ENCODE assay signal across 28 cellular contexts in genomic region chr19:18647371-18647767, GRCh38. TPM values are rescaled to one million over a fixed set of nuclear protein-coding genes. Genes with fewer than 3 reads are reported as not detected.
DNase-seq lines count a peak whose midpoint lies in the region; ATAC-seq, FAIRE-seq and TF ChIP-seq lines count a peak whose summit lies in the region.
"Had no signal": no experiment of that assay in that cellular context is flagged by ENCODE, and none has a peak within 500 bp of the region (broad histone marks: within the 10 kb centered on the region; RNA-seq: fewer than 3 reads in every experiment).

No MANE protein-coding gene starts in this region.

- H3K27ac ChIP-seq in BLaER1 (0 out of 2 replicates have a peak overlapping the region, but pooled peaks have one; percentile 61), K562 (ENCODE audit: extremely low read depth, low read depth, low read length) (no peak overlapping the region), brain microvascular endothelial cell (no peak overlapping the region)
- H3K27ac ChIP-seq: neutrophil, upper lobe of right lung had no signal

- no peak overlapping the region for H2AFZ ChIP-seq in K562 (ENCODE audit: low read depth, low read length)

- H3K9me3 Mint-ChIP-seq in glutamatergic neuron (ENCODE audit: unreplicated experiment) (peaks cover 2% of the 10 kb centered on the region), progenitor cell of endocrine pancreas (ENCODE audit: low read depth) (no peaks in the 10 kb centered on the region)
- H3K9me3 Mint-ChIP-seq: activated naive CD4-positive, alpha-beta T cell treated with anti-CD3 and anti-CD28 coated beads, Interleukin-2, amount 50 U/mL, for 24 hours; CD8-positive, alpha-beta T cell; memory B cell had no signal

- H3K4me2 ChIP-seq in BLaER1 (peak overlapping the region; percentile 98), K562 (ENCODE audit: insufficient read depth, low read length) (peak overlapping the region; percentile 46)

- H3K4me1 Mint-ChIP-seq in glutamatergic neuron (ENCODE audit: low read depth, unreplicated experiment) (peaks cover 20% of the 10 kb centered on the region), progenitor cell of endocrine pancreas (ENCODE audit: low read depth) (peaks cover 17% of the 10 kb centered on the region)

- H3K9ac ChIP-seq in BLaER1 = peak overlapping the region; percentile 24; the same call in 1 of the 2 replicates
- H3K9ac ChIP-seq in K562 (ENCODE audit: insufficient read depth in 1 of 2, low read depth in 2 of 2, low read length in 2 of 2) = peak overlapping the region in 1 of 2 experiments; percentile 83; a peak in 1 of 4 replicates

- no peak for TF ChIP-seq CTCF in K562 (IDR thresholded peaks at IDR 0.05 in 2 of 3, conservative IDR thresholded peaks at IDR 0.05 in 1 of 3; ENCODE audit: insufficient read depth in 2 of 3, low read depth in 1 of 3, low read length in 3 of 3)
- no peak for TF ChIP-seq CTCF in glutamatergic neuron (IDR thresholded peaks at IDR 0.05; ENCODE audit: partially characterized antibody, unreplicated experiment)
- TF ChIP-seq CTCF in progenitor cell of endocrine pancreas (IDR thresholded peaks at IDR 0.05; ENCODE audit: unreplicated experiment) = no peak
- TF ChIP-seq CTCF in brain microvascular endothelial cell (IDR thresholded peaks at IDR 0.05; ENCODE audit: low read depth, low read length, missing control alignments) = no peak

- H3K36me3 ChIP-seq in BLaER1 (no peaks in the 10 kb centered on the region), K562 (ENCODE audit: control insufficient read depth, insufficient read depth, low read length) (peaks cover 2% of the 10 kb centered on the region; the same call in 1 of the 3 replicates), brain microvascular endothelial cell (replicated peaks) (no peaks in the 10 kb centered on the region)
- H3K36me3 ChIP-seq: upper lobe of right lung had no signal

- H3K9me3 ChIP-seq in BLaER1 = no peaks in the 10 kb centered on the region
- no peaks in the 10 kb centered on the region for H3K9me3 ChIP-seq in K562 (replicated peaks; ENCODE audit: control insufficient read depth, insufficient read depth, low read depth, low read length)
- H3K9me3 ChIP-seq: neutrophil, psoas muscle, upper lobe of right lung had no signal

- no peak for TF ChIP-seq POLR2A in K562 (conservative IDR thresholded peaks at IDR 0.05)

- POLR2A ChIA-PET in K562 (lab: Yijun Ruan, JAX) = interaction anchor here (0.6 to 1.2 kb wide), 2 partner anchors 9 to 21 kb away, joined by 3 to 4 read pairs; no protein-coding TSS in a partner anchor

- H3K9me1 ChIP-seq in K562 (ENCODE audit: control insufficient read depth, insufficient read depth, low read length) = peaks cover 5% of the 10 kb centered on the region

- intact Hi-C loops in K562 (cut with micrococcal nuclease) = no loop called here

- peaks cover 4% of the 10 kb centered on the region for H3K36me3 Mint-ChIP-seq in glutamatergic neuron (ENCODE audit: unreplicated experiment)
- peaks cover 2% of the 10 kb centered on the region for H3K36me3 Mint-ChIP-seq in progenitor cell of endocrine pancreas (ENCODE audit: insufficient read depth)
- H3K36me3 Mint-ChIP-seq: activated naive CD4-positive, alpha-beta T cell treated with anti-CD3 and anti-CD28 coated beads, Interleukin-2, amount 50 U/mL, for 24 hours had no signal

- ATAC-seq in K562 = peak; percentile 29
- ATAC-seq: CD8-positive, alpha-beta T cell; left colon; psoas muscle; upper lobe of right lung had no signal

- peaks cover 89% of the 10 kb centered on the region for H4K20me1 ChIP-seq in BLaER1
- H4K20me1 ChIP-seq in K562 (replicated peaks; ENCODE audit: control insufficient read depth, insufficient read depth, low read length) = peaks cover 41% of the 10 kb centered on the region

- H3K27me3 Mint-ChIP-seq in glutamatergic neuron (ENCODE audit: unreplicated experiment) = peaks cover 3% of the 10 kb centered on the region
- peaks cover 7% of the 10 kb centered on the region for H3K27me3 Mint-ChIP-seq in progenitor cell of endocrine pancreas
- H3K27me3 Mint-ChIP-seq: activated naive CD4-positive, alpha-beta T cell treated with anti-CD3 and anti-CD28 coated beads, Interleukin-2, amount 50 U/mL, for 24 hours; memory B cell had no signal

- in situ Hi-C loops in K562 (cut with MboI) (no loop called here), brain microvascular endothelial cell (cut with HindIII; ENCODE audit: low pct_ligation_motif_present, low sequenced_read_pairs) (no loop called here)

- H3K4me3 Mint-ChIP-seq in glutamatergic neuron (ENCODE audit: unreplicated experiment) (no peak overlapping the region), progenitor cell of endocrine pancreas (ENCODE audit: low read depth) (no peak overlapping the region)
- H3K4me3 Mint-ChIP-seq: activated naive CD4-positive, alpha-beta T cell treated with anti-CD3 and anti-CD28 coated beads, Interleukin-2, amount 50 U/mL, for 24 hours; CD8-positive, alpha-beta T cell; memory B cell had no signal

- no peak for FAIRE-seq in K562 (lab: Jason Lieb, UNC)
- FAIRE-seq: endometrium, frontal cortex, RCC 7860 had no signal

- BruUV-seq in K562 (replicated peaks; lab: Mats Ljungman, UMichigan) = no TSS peak

- DNase-seq in K562 (ENCODE audit: extremely low read depth in 1 of 4, low spot score in 3 of 4) = no peak
- DNase-seq in glutamatergic neuron = no peak
- DNase-seq in progenitor cell of endocrine pancreas (ENCODE audit: low spot score, unreplicated experiment) = no peak
- no peak for DNase-seq in NCI-H1930 (lab: John Stamatoyannopoulos, UW)
- no peak for DNase-seq in brain microvascular endothelial cell
- no peak for DNase-seq in stimulated activated CD4-positive, alpha-beta T cell treated with anti-CD3 and anti-CD28 coated beads, Interleukin-2, amount 100 ng/mL, for 48 hours
- DNase-seq in stimulated activated CD4-positive, alpha-beta T cell treated with anti-CD3 and anti-CD28 coated beads, Interleukin-2, amount 100 ng/mL, for 24 hours = no peak
- DNase-seq: activated CD4-positive, alpha-beta T cell treated with anti-CD3 and anti-CD28 coated beads for 48 hours; activated CD8-positive, alpha-beta memory T cell treated with anti-CD3 and anti-CD28 coated beads for 24 hours; AML-193; amniotic stem cell; CD8-positive, alpha-beta T cell; GOT3; hippocampal formation; left colon; NCI-H1048; NCI-H748 treated with DMSO at 0.1 percent for 48 hours; psoas muscle; SIG-M5; stimulated activated CD4-positive, alpha-beta T cell treated with anti-CD3 and anti-CD28 coated beads, Interleukin-4, amount 100 ng/mL, for 4 hours; upper lobe of right lung had no signal

- no peak for TF ChIP-seq RAD21 in K562 (CRISPR knock-in tag; conservative IDR thresholded peaks at IDR 0.05 in 1 of 2, IDR thresholded peaks at IDR 0.05 in 1 of 2)

- H3K27ac Mint-ChIP-seq in glutamatergic neuron (ENCODE audit: unreplicated experiment) (peak overlapping the region; percentile 2), progenitor cell of endocrine pancreas (peak overlapping the region; percentile 10)
- H3K27ac Mint-ChIP-seq: activated naive CD4-positive, alpha-beta T cell treated with anti-CD3 and anti-CD28 coated beads, Interleukin-2, amount 50 U/mL, for 24 hours; memory B cell had no signal

- TF ChIP-seq EP300 in K562 (IDR thresholded peaks at IDR 0.05; ENCODE audit: low read length) = no peak

- no peak overlapping the region for H3K4me3 ChIP-seq in BLaER1
- H3K4me3 ChIP-seq in K562 = no peak overlapping the region
- H3K4me3 ChIP-seq in brain microvascular endothelial cell (ENCODE audit: low read depth, low read length) = no peak overlapping the region
- H3K4me3 ChIP-seq: psoas muscle, upper lobe of right lung had no signal

- H3K27me3 ChIP-seq in BLaER1 (no peaks in the 10 kb centered on the region), K562 (ENCODE audit: control insufficient read depth in 2 of 2, insufficient read depth in 2 of 2, low read length in 2 of 2) (no peaks in the 10 kb centered on the region), brain microvascular endothelial cell (replicated peaks) (no peaks in the 10 kb centered on the region)
- H3K27me3 ChIP-seq: upper lobe of right lung had no signal

- CTCF ChIA-PET in K562 (lab: Yijun Ruan, JAX; ENCODE audit: low intra/inter-chr PET ratio) = interaction anchor here (0.5 kb wide), 1 partner anchor 658 kb away, joined by 3 read pairs; no protein-coding TSS in a partner anchor

- H3K4me1 ChIP-seq in BLaER1 = peaks cover 89% of the 10 kb centered on the region
- H3K4me1 ChIP-seq in K562 (replicated peaks in 1 of 2; ENCODE audit: control insufficient read depth in 2 of 2, insufficient read depth in 2 of 2, low read length in 2 of 2) = peaks cover 6 to 52% of the 10 kb centered on the region in 2 experiments; a peak in 3 of 5 replicates

- 33% methylated on average over 1 of the region's 1 CpG for WGBS in K562 (ENCODE audit: insufficient coverage, low coverage, missing lambda C conversion rate)

- peaks cover 5% of the 10 kb centered on the region; the same call in 2 of the 3 replicates for H3K79me2 ChIP-seq in K562 (ENCODE audit: control insufficient read depth, insufficient read depth, low read length)

RNA-seq across cellular contexts. Expression of gene KLHL26, which starts 10.5 kb away (rescaled TPM):
- 3.8 and 13.3 TPM in 2 replicates for total RNA-seq in K562 (2011; cell fraction: chromatin; rRNA removed; ENCODE audit: low replicate concordance)
- total RNA-seq in K562 (2011; cell fraction: nucleolus; rRNA removed) = 8.0 and 10.7 TPM in 2 replicates
- 5.5 and 6.2 TPM in 2 replicates for total RNA-seq in K562 (2011; cell fraction: nucleoplasm; rRNA removed)
- total RNA-seq in K562 (2014; rRNA removed) = 2.4 and 6.7 TPM in 2 replicates
- 0.80 and 1.0 TPM in 2 replicates for total RNA-seq in K562 (2014; rRNA removed; fragmentation: Illumina TruSeq; extraction: Trizol)
- 1.3 and 1.8 TPM in 2 replicates for total RNA-seq in K562 (2015; rRNA removed; fragmentation: Illumina TruSeq; extraction: Trizol)
- 12.7 and 13.3 TPM in 2 replicates for total RNA-seq in K562 (2021)
- polyA plus RNA-seq in K562 (2011; rRNA removed) = 1.4 and 2.2 TPM in 2 replicates
- polyA plus RNA-seq in K562 (2011; cell fraction: cytosol; rRNA removed) = 2.5 and 3.6 TPM in 2 replicates
- 5.2 and 8.7 TPM in 2 replicates for polyA plus RNA-seq in K562 (2011; cell fraction: nucleus; rRNA removed)
- polyA plus RNA-seq in K562 (2012) = 3.4 and 6.6 TPM in 2 replicates
- polyA plus RNA-seq in K562 (2014; fragmentation: Illumina TruSeq; extraction: Trizol) = 1.9 and 3.1 TPM in 2 replicates
- polyA plus RNA-seq in K562 (2014; fragmentation: Nextera tagmentation; extraction: Ambion mirVana) = under 1 TPM; 0.13 to 0.17 TPM
- 3.3 and 5.1 TPM in 2 replicates for polyA plus RNA-seq in K562 (2014; rRNA removed)
- polyA minus RNA-seq in K562 (2011; rRNA and poly(A)+ RNA removed) = 1.2 and 1.7 TPM in 2 replicates
- 8.2 and 19.0 TPM in 2 replicates for polyA minus RNA-seq in K562 (2011; cell fraction: cytosol; rRNA and poly(A)+ RNA removed)
- polyA minus RNA-seq in K562 (2011; cell fraction: nucleus; rRNA and poly(A)+ RNA removed) = 2.2 and 4.8 TPM in 2 replicates
- total RNA-seq in glutamatergic neuron (ENCODE audit: unreplicated experiment) = 12.0 TPM
- 11.6 and 12.3 TPM in 2 replicates for total RNA-seq in progenitor cell of endocrine pancreas

RNA-seq across cellular contexts. Expression of gene TMEM59L, which starts 34.7 kb away (rescaled TPM):
- total RNA-seq in K562 (2011; cell fraction: chromatin; rRNA removed; ENCODE audit: low replicate concordance) = 0.23 TPM in 1 of 2 replicates, not detected in the other
- 0.33 TPM in 1 of 2 replicates, not detected in the other for total RNA-seq in K562 (2011; cell fraction: nucleolus; rRNA removed)
- total RNA-seq in K562 (2011; cell fraction: nucleoplasm; rRNA removed) = 1.7 TPM in 1 of 2 replicates, not detected in the other
- total RNA-seq in K562 (2014; rRNA removed) (not detected in 2 replicates), K562 (2014; rRNA removed; fragmentation: Illumina TruSeq; extraction: Trizol) (not detected in 2 replicates), K562 (2015; rRNA removed; fragmentation: Illumina TruSeq; extraction: Trizol) (not detected in 2 replicates), K562 (2021) (not detected in 2 replicates), glutamatergic neuron (ENCODE audit: unreplicated experiment) (92.3 TPM), progenitor cell of endocrine pancreas (5.0 and 6.4 TPM in 2 replicates)
- polyA plus RNA-seq in K562 (2011; rRNA removed) (not detected in 2 replicates), K562 (2014; fragmentation: Illumina TruSeq; extraction: Trizol) (0.25 TPM in 1 of 2 replicates, not detected in the other), K562 (2014; fragmentation: Nextera tagmentation; extraction: Ambion mirVana) (not detected), K562 (2014; rRNA removed) (0.37 TPM in 1 of 2 replicates, not detected in the other)
- 0.18 TPM in 1 of 2 replicates, not detected in the other for polyA plus RNA-seq in K562 (2011; cell fraction: cytosol; rRNA removed)
- 0.47 and 1.00 TPM in 2 replicates for polyA plus RNA-seq in K562 (2011; cell fraction: nucleus; rRNA removed)
- 0.10 and 0.48 TPM in 2 replicates for polyA plus RNA-seq in K562 (2012)
- polyA minus RNA-seq in K562 (2011; rRNA and poly(A)+ RNA removed) = not detected in 2 replicates
- polyA minus RNA-seq in K562 (2011; cell fraction: cytosol; rRNA and poly(A)+ RNA removed) = not detected in 2 replicates
- not detected in 2 replicates for polyA minus RNA-seq in K562 (2011; cell fraction: nucleus; rRNA and poly(A)+ RNA removed)
- total RNA-seq: CD8-positive, alpha-beta T cell had no signal

RNA-seq across cellular contexts. Expression of gene CRTC1, which starts 36.1 kb away (rescaled TPM):
- total RNA-seq in K562 (2011; cell fraction: chromatin; rRNA removed; ENCODE audit: low replicate concordance) = 2.4 and 9.1 TPM in 2 replicates
- total RNA-seq in K562 (2011; cell fraction: nucleolus; rRNA removed) = 4.7 and 4.8 TPM in 2 replicates
- total RNA-seq in K562 (2011; cell fraction: nucleoplasm; rRNA removed) = 3.3 and 3.7 TPM in 2 replicates
- total RNA-seq in K562 (2014; rRNA removed) = 1.5 and 1.6 TPM in 2 replicates
- total RNA-seq in K562 (2014; rRNA removed; fragmentation: Illumina TruSeq; extraction: Trizol) = 0.25 and 0.29 TPM in 2 replicates
- total RNA-seq in K562 (2015; rRNA removed; fragmentation: Illumina TruSeq; extraction: Trizol) = 0.83 and 1.3 TPM in 2 replicates
- total RNA-seq in K562 (2021) = 3.8 and 4.3 TPM in 2 replicates
- 0.36 and 0.47 TPM in 2 replicates for polyA plus RNA-seq in K562 (2011; rRNA removed)
- 0.37 and 0.76 TPM in 2 replicates for polyA plus RNA-seq in K562 (2011; cell fraction: cytosol; rRNA removed)
- 3.5 and 10.4 TPM in 2 replicates for polyA plus RNA-seq in K562 (2011; cell fraction: nucleus; rRNA removed)
- polyA plus RNA-seq in K562 (2012) = 2.9 and 5.1 TPM in 2 replicates
- polyA plus RNA-seq in K562 (2014; fragmentation: Illumina TruSeq; extraction: Trizol) = 1.2 and 1.7 TPM in 2 replicates
- not detected for polyA plus RNA-seq in K562 (2014; fragmentation: Nextera tagmentation; extraction: Ambion mirVana)
- polyA plus RNA-seq in K562 (2014; rRNA removed) = 1.8 and 2.1 TPM in 2 replicates
- 0.15 and 0.49 TPM in 2 replicates for polyA minus RNA-seq in K562 (2011; rRNA and poly(A)+ RNA removed)
- polyA minus RNA-seq in K562 (2011; cell fraction: cytosol; rRNA and poly(A)+ RNA removed) = 0.48 TPM in 1 of 2 replicates, not detected in the other
- 1.9 and 3.4 TPM in 2 replicates for polyA minus RNA-seq in K562 (2011; cell fraction: nucleus; rRNA and poly(A)+ RNA removed)
- total RNA-seq in glutamatergic neuron (ENCODE audit: unreplicated experiment) = 28.8 TPM
- total RNA-seq in progenitor cell of endocrine pancreas = 39.5 and 39.7 TPM in 2 replicates

RNA-seq across cellular contexts. Expression of gene CRLF1, which starts 40.8 kb away (rescaled TPM):
- total RNA-seq in K562 (2011; cell fraction: chromatin; rRNA removed; ENCODE audit: low replicate concordance) = 2.2 TPM in 1 of 2 replicates, not detected in the other
- total RNA-seq in K562 (2011; cell fraction: nucleolus; rRNA removed) = 0.79 and 2.8 TPM in 2 replicates
- 1.1 and 1.8 TPM in 2 replicates for total RNA-seq in K562 (2011; cell fraction: nucleoplasm; rRNA removed)
- total RNA-seq in K562 (2014; rRNA removed) = 2.9 and 5.2 TPM in 2 replicates
- total RNA-seq in K562 (2014; rRNA removed; fragmentation: Illumina TruSeq; extraction: Trizol) = 0.98 and 1.1 TPM in 2 replicates
- 1.5 and 1.6 TPM in 2 replicates for total RNA-seq in K562 (2015; rRNA removed; fragmentation: Illumina TruSeq; extraction: Trizol)
- total RNA-seq in K562 (2021) = 3.3 and 5.6 TPM in 2 replicates
- 0.85 and 2.3 TPM in 2 replicates for polyA plus RNA-seq in K562 (2011; rRNA removed)
- 1.8 and 1.9 TPM in 2 replicates for polyA plus RNA-seq in K562 (2011; cell fraction: cytosol; rRNA removed)
- 1.1 and 3.9 TPM in 2 replicates for polyA plus RNA-seq in K562 (2011; cell fraction: nucleus; rRNA removed)
- polyA plus RNA-seq in K562 (2012) = 3.7 and 4.7 TPM in 2 replicates
- polyA plus RNA-seq in K562 (2014; fragmentation: Illumina TruSeq; extraction: Trizol) = 0.90 and 1.2 TPM in 2 replicates
- polyA plus RNA-seq in K562 (2014; fragmentation: Nextera tagmentation; extraction: Ambion mirVana) = 1 to 10 TPM; 1.7 to 1.8 TPM
- 3.6 and 3.9 TPM in 2 replicates for polyA plus RNA-seq in K562 (2014; rRNA removed)
- polyA minus RNA-seq in K562 (2011; rRNA and poly(A)+ RNA removed) = not detected in 2 replicates
- polyA minus RNA-seq in K562 (2011; cell fraction: cytosol; rRNA and poly(A)+ RNA removed) = 4.5 TPM in 1 of 2 replicates, not detected in the other
- polyA minus RNA-seq in K562 (2011; cell fraction: nucleus; rRNA and poly(A)+ RNA removed) = 0.22 TPM in 1 of 2 replicates, not detected in the other
- total RNA-seq in glutamatergic neuron (ENCODE audit: unreplicated experiment) = 55.3 TPM
- 4.4 and 6.0 TPM in 2 replicates for total RNA-seq in progenitor cell of endocrine pancreas
- total RNA-seq: CD8-positive, alpha-beta T cell had no signal

RNA-seq across cellular contexts. Expression of gene REX1BD, which starts 58.8 kb away (rescaled TPM):
- 18.7 and 60.0 TPM in 2 replicates for total RNA-seq in K562 (2011; cell fraction: chromatin; rRNA removed; ENCODE audit: low replicate concordance)
- total RNA-seq in K562 (2011; cell fraction: nucleolus; rRNA removed) = 56.3 and 62.2 TPM in 2 replicates
- total RNA-seq in K562 (2011; cell fraction: nucleoplasm; rRNA removed) = 43.5 and 57.0 TPM in 2 replicates
- total RNA-seq in K562 (2014; rRNA removed) = 118 and 136 TPM in 2 replicates
- total RNA-seq in K562 (2014; rRNA removed; fragmentation: Illumina TruSeq; extraction: Trizol) = 4.8 and 7.2 TPM in 2 replicates
- 17.4 and 17.7 TPM in 2 replicates for total RNA-seq in K562 (2015; rRNA removed; fragmentation: Illumina TruSeq; extraction: Trizol)
- 78.5 and 87.0 TPM in 2 replicates for total RNA-seq in K562 (2021)
- polyA plus RNA-seq in K562 (2011; rRNA removed) = 13.8 and 19.2 TPM in 2 replicates
- polyA plus RNA-seq in K562 (2011; cell fraction: cytosol; rRNA removed) = 34.7 and 78.2 TPM in 2 replicates
- polyA plus RNA-seq in K562 (2011; cell fraction: nucleus; rRNA removed) = 180 and 217 TPM in 2 replicates
- polyA plus RNA-seq in K562 (2012) = 58.6 and 65.4 TPM in 2 replicates
- 5.7 and 8.4 TPM in 2 replicates for polyA plus RNA-seq in K562 (2014; fragmentation: Illumina TruSeq; extraction: Trizol)
- 1 to 10 TPM; 1.9 to 4.7 TPM for polyA plus RNA-seq in K562 (2014; fragmentation: Nextera tagmentation; extraction: Ambion mirVana)
- polyA plus RNA-seq in K562 (2014; rRNA removed) = 102 and 115 TPM in 2 replicates
- 1.2 and 1.4 TPM in 2 replicates for polyA minus RNA-seq in K562 (2011; rRNA and poly(A)+ RNA removed)
- 11.4 and 17.5 TPM in 2 replicates for polyA minus RNA-seq in K562 (2011; cell fraction: cytosol; rRNA and poly(A)+ RNA removed)
- 9.3 and 9.8 TPM in 2 replicates for polyA minus RNA-seq in K562 (2011; cell fraction: nucleus; rRNA and poly(A)+ RNA removed)
- total RNA-seq in glutamatergic neuron (ENCODE audit: unreplicated experiment) = 54.3 TPM
- total RNA-seq in progenitor cell of endocrine pancreas = 66.5 and 67.4 TPM in 2 replicates

Comparison
In these comparisons a context has a peak if more than half of its experiments do, and no peak if none do; other contexts are left out.
1. RNA of gene TMEM59L, which starts 34.7 kb away (total RNA-seq): 92.3 TPM in glutamatergic neuron (single experiment); 5.0 to 6.4 TPM in progenitor cell of endocrine pancreas and 0.23 to 1.7 TPM in K562; every median in the first group is over 10 times any median in the second.